In genomic region chrX:100804780-100805179, GRCh38 we compare ENCODE assay signal across 7 cellular contexts.
"Had no signal": no experiment of that assay in that cellular context is flagged by ENCODE, and none has a peak within 500 bp of the region (broad histone marks: within the 10 kb centered on the region; RNA-seq: fewer than 3 reads in every experiment).

No MANE protein-coding gene starts in this region.

- H3K27ac Mint-ChIP-seq: H9 had no signal

- H3K4me3 Mint-ChIP-seq: H9 had no signal

- H3K4me3 ChIP-seq: K562 had no signal

- ATAC-seq: K562 had no signal

- FAIRE-seq: H54, HTR-8/SVneo, K562 had no signal

- DNase-seq: GOT3, H9, HCEC 1CT, IMR-90 had no signal
